Comparison of ENCODE assay signal across 8 cellular contexts in the genomic region with DNA sequence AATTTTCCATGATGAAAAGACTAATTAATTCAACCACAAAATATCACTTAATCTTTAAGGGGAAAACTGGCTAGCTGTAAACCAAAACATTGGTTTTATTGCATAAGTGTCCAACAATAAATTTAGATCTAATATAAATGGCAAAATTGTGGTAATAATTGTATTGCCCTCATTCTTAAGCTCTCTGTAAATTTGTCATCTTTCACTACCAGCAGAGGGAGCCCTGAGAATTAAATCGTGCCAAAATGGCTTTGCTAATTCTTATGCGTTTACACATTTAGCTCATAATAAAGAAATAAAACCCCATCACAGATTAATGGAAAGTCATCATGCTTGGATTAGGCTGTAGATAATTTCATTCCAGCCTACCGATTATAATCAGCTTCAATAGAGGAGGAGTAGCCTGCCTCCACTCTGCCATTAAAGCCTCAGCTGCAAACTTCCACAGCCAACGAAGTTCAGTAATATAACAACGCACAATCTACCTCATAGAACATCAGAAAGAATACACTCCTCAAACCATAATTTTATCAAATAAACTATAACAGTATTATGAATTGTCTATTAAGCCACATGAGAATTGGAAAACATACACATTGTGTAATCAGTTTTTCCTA.
DNase-seq lines count a peak whose midpoint lies in the region; ATAC-seq, FAIRE-seq and TF ChIP-seq lines count a peak whose summit lies in the region.

No MANE protein-coding gene starts in this region.

- DNase-seq in ELR (ENCODE audit: low read depth) = peak; percentile 62
- peak; percentile 5 to 36 for DNase-seq in NCI-H1930 (lab: John Stamatoyannopoulos, UW)
- no peak for DNase-seq in GM12878 (ENCODE audit: low read depth, low spot score)
- DNase-seq in HepG2 (ENCODE audit: low spot score) = peak; percentile 36
- no peak for DNase-seq in NK-92 (lab: John Stamatoyannopoulos, UW; ENCODE audit: unreplicated experiment)
- no peak for DNase-seq in MV-4-11 (lab: John Stamatoyannopoulos, UW)

- POLR2A ChIA-PET in GM12878 (lab: Charles Lee) = no interaction called here
- POLR2A ChIA-PET in HepG2 (lab: Yijun Ruan, JAX) = no interaction called here

- no peaks in the 10 kb centered on the region for H3K9me3 ChIP-seq in GM12878 (replicated peaks; ENCODE audit: control insufficient read depth, insufficient read depth, low read length)
- no peaks in the 10 kb centered on the region for H3K9me3 ChIP-seq in HepG2 (ENCODE audit: low read length)

- RAD21 ChIA-PET in GM12878 (lab: Charles Lee; ENCODE audit: unreplicated experiment) = interaction anchor here (0.7 to 1.7 kb wide), 12 partner anchors 13 to 846 kb away, joined by 3 to 10 read pairs (median 3); no protein-coding TSS in a partner anchor

- intact Hi-C loops in GM12878 (cut with micrococcal nuclease; ENCODE audit: unreplicated experiment) (loop anchor here (1.0 kb wide), 1 partner anchor 846 kb away; no protein-coding TSS in a partner anchor), HepG2 (cut with micrococcal nuclease; ENCODE audit: unreplicated experiment) (loop anchor here (1.0 to 2.0 kb wide), 3 partner anchors 31 to 846 kb away; no protein-coding TSS in a partner anchor)

- H3K27me3 ChIP-seq in GM12878 (replicated peaks in 1 of 2; ENCODE audit: control insufficient read depth in 2 of 2, insufficient read depth in 2 of 2, low read length in 1 of 2) (peaks cover 0 to 1% of the 10 kb centered on the region in 2 experiments; a peak in 2 of 4 replicates), HepG2 (ENCODE audit: control insufficient read depth in 1 of 2, insufficient read depth in 2 of 2, low read length in 2 of 2) (no peaks in the 10 kb centered on the region)

- SMC1A ChIA-PET in GM12878 (lab: Charles Lee; ENCODE audit: uncharacterized antibody, unreplicated experiment) = interaction anchor here (0.6 to 1.7 kb wide), 16 partner anchors 10 to 845 kb away, joined by 3 to 10 read pairs (median 4); no protein-coding TSS in a partner anchor

- peak; percentile 56; the same call in 2 of the 3 replicates for ATAC-seq in GM12878
- ATAC-seq in HepG2 = no peak; the same call in 2 of the 3 replicates
- no peak for ATAC-seq in GM19397 (IDR thresholded peaks at IDR 0.05; ENCODE audit: unreplicated experiment)

- no peak overlapping the region for H3K4me3 ChIP-seq in GM12878
- H3K4me3 ChIP-seq in HepG2 (replicated peaks in 1 of 3; ENCODE audit: insufficient read depth in 1 of 3, low read depth in 2 of 3, low read length in 3 of 3) = no peak overlapping the region

- WGBS in GM12878 (ENCODE audit: insufficient coverage, insufficient replicate concordance, low lambda C conversion rate, missing lambda C conversion rate) = 21% methylated on average over 5 of the region's 5 CpGs
- 11% methylated on average over 5 of the region's 5 CpGs for WGBS in HepG2 (ENCODE audit: low lambda C conversion rate)

- H2AFZ ChIP-seq in GM12878 (ENCODE audit: control insufficient read depth, low read depth, low read length) (no peak overlapping the region), HepG2 (ENCODE audit: low read length) (no peak overlapping the region)

- in situ Hi-C loops in GM12878 (cut with MboI) (no loop called here), HepG2 (cut with HindIII; ENCODE audit: extremely low pct_ligation_motif_present, low pct_unique_long_range_greater_than_20kb) (no loop called here)

- CTCF ChIA-PET in GM12878 (lab: Yijun Ruan, JAX) = interaction anchor here (0.6 to 4.2 kb wide), 41 partner anchors 10 to 850 kb away, joined by 3 to 58 read pairs (median 4); no protein-coding TSS in a partner anchor
- CTCF ChIA-PET in HepG2 (lab: Yijun Ruan, JAX; ENCODE audit: low intra/inter-chr PET ratio, low total read pairs) = interaction anchor here (3.2 kb wide), 1 partner anchor 846 kb away, joined by 18 read pairs; no protein-coding TSS in a partner anchor

- TF ChIP-seq RAD21 in GM12878 (IDR thresholded peaks at IDR 0.05; ENCODE audit: insufficient read depth, low read depth, low read length) (peak; percentile 45), HepG2 (CRISPR knock-in tag; IDR thresholded peaks at IDR 0.05) (no peak)

- BruUV-seq in GM12878 (replicated peaks; lab: Mats Ljungman, UMichigan) = no TSS peak
- BruUV-seq in HepG2 (replicated peaks; lab: Mats Ljungman, UMichigan) = no TSS peak

- H4K20me1 ChIP-seq in GM12878 (ENCODE audit: control insufficient read depth, insufficient read depth) = no peaks in the 10 kb centered on the region
- H4K20me1 ChIP-seq in HepG2 (ENCODE audit: insufficient read depth, low read length) = no peaks in the 10 kb centered on the region

- TF ChIP-seq POLR2A in GM12878 (IDR thresholded peaks at IDR 0.05; ENCODE audit: low read depth, low read length) (no peak), HepG2 (IDR thresholded peaks at IDR 0.05; ENCODE audit: insufficient read depth in 1 of 2, low read depth in 2 of 2, low read length in 2 of 2) (no peak)

- no peak overlapping the region for H3K27ac ChIP-seq in GM12878 (ENCODE audit: control insufficient read depth, insufficient read depth)
- no peak overlapping the region for H3K27ac ChIP-seq in HepG2 (ENCODE audit: extremely low read length, insufficient read depth, low read length)

- TF ChIP-seq EP300 in GM12878 (IDR thresholded peaks at IDR 0.05; ENCODE audit: borderline replicate concordance in 1 of 2, control insufficient read depth in 1 of 2, low read depth in 2 of 2, low read length in 2 of 2) = no peak
- TF ChIP-seq EP300 in HepG2 (IDR thresholded peaks at IDR 0.05; ENCODE audit: low read depth in 2 of 2, low read length in 2 of 2) = no peak
- no peak for TF ChIP-seq EP300 in HepG2 (CRISPR knock-in tag; IDR thresholded peaks at IDR 0.05; ENCODE audit: borderline replicate concordance)

- no peak overlapping the region for H3K4me2 ChIP-seq in GM12878 (ENCODE audit: control insufficient read depth, insufficient read depth)
- H3K4me2 ChIP-seq in HepG2 (ENCODE audit: low read depth, low read length) = no peak overlapping the region

- H3K4me1 ChIP-seq in GM12878 (ENCODE audit: control insufficient read depth, insufficient read depth, low read length) = no peaks in the 10 kb centered on the region
- no peaks in the 10 kb centered on the region for H3K4me1 ChIP-seq in HepG2 (ENCODE audit: insufficient read depth, low read length)

- no peaks in the 10 kb centered on the region for H3K79me2 ChIP-seq in GM12878 (ENCODE audit: control insufficient read depth, insufficient read depth, low read length)
- H3K79me2 ChIP-seq in HepG2 (ENCODE audit: insufficient read depth, low read length) = no peaks in the 10 kb centered on the region

- peak; percentile 44 to 53 (median 45) for TF ChIP-seq CTCF in GM12878 (IDR thresholded peaks at IDR 0.05 in 2 of 3, conservative IDR thresholded peaks at IDR 0.05 in 1 of 3; ENCODE audit: control insufficient read depth in 2 of 3, extremely low read depth in 1 of 3, insufficient read depth in 1 of 3, low read depth in 3 of 3, low read length in 3 of 3)
- peak; percentile 60 for TF ChIP-seq CTCF in HepG2 (CRISPR knock-in tag; IDR thresholded peaks at IDR 0.05)

- H3K36me3 ChIP-seq in GM12878 (ENCODE audit: control insufficient read depth in 2 of 2, insufficient read depth in 2 of 2, low read length in 1 of 2) (no peaks in the 10 kb centered on the region), HepG2 (replicated peaks in 1 of 2; ENCODE audit: control insufficient read depth in 1 of 2, insufficient read depth in 2 of 2, low read length in 2 of 2) (no peaks in the 10 kb centered on the region)

- H3K9ac ChIP-seq in GM12878 (ENCODE audit: control insufficient read depth, insufficient read depth, low read length) (no peak overlapping the region), HepG2 (ENCODE audit: insufficient read depth, low read depth, low read length) (no peak overlapping the region)

- FAIRE-seq in A204.1 (lab: Jason Lieb, UNC) (peak; percentile 93), GM12878 (lab: Jason Lieb, UNC) (peak; percentile 27), HepG2 (lab: Jason Lieb, UNC) (peak; percentile 12)

Comparison
In these comparisons a context has a peak if more than half of its experiments do, and no peak if none do; other contexts are left out.
1. DNase-seq: peak in ELR (single experiment), NCI-H1930 (2 of 2) and HepG2 (single experiment); none in GM12878 (single experiment), NK-92 (single experiment) and MV-4-11 (single experiment).